12 cellular contexts compared by ENCODE assay signal in genomic region chr22:28710112-28710888, GRCh38. TPM values are rescaled to one million over a fixed set of nuclear protein-coding genes. Genes with fewer than 3 reads are reported as not detected.
DNase-seq lines count a peak whose midpoint lies in the region; ATAC-seq, FAIRE-seq and TF ChIP-seq lines count a peak whose summit lies in the region.
"Had no signal": no experiment of that assay in that cellular context is flagged by ENCODE, and none has a peak within 500 bp of the region (broad histone marks: within the 10 kb centered on the region; RNA-seq: fewer than 3 reads in every experiment).

No MANE protein-coding gene starts in this region.

- FAIRE-seq in astrocyte (lab: Jason Lieb, UNC): peak; percentile 23
- FAIRE-seq in GM12892 (lab: Jason Lieb, UNC): no peak
- FAIRE-seq: GM12878 had no signal

- TF ChIP-seq CTCF in astrocyte (IDR thresholded peaks at IDR 0.05; ENCODE audit: insufficient read depth, low read depth, low read length): no peak
- no peak for TF ChIP-seq CTCF in right atrium auricular region (IDR thresholded peaks at IDR 0.05)
- no peak for TF ChIP-seq CTCF in suprapubic skin (IDR thresholded peaks at IDR 0.05)
- no peak for TF ChIP-seq CTCF in prostate gland (IDR thresholded peaks at IDR 0.05)

- peak overlapping the region; percentile 22 for H3K9ac ChIP-seq in astrocyte (ENCODE audit: low read length)

- no peak overlapping the region for H3K4me3 ChIP-seq in astrocyte (ENCODE audit: insufficient read depth, low read depth, low read length)
- no peak overlapping the region for H3K4me3 ChIP-seq in right atrium auricular region
- H3K4me3 ChIP-seq in suprapubic skin: no peak overlapping the region
- H3K4me3 ChIP-seq in prostate gland: no peak overlapping the region
- H3K4me3 ChIP-seq: GM12878, thoracic aorta had no signal

- DNase-seq in HS-5 (ENCODE audit: low read depth) (peak; percentile 74), astrocyte (ENCODE audit: low read depth) (peak; percentile 85), right atrium auricular region (ENCODE audit: low spot score) (no peak), suprapubic skin (ENCODE audit: low spot score in 2 of 2) (no peak), GM12892 (ENCODE audit: insufficient read length) (no peak), cerebellum (ENCODE audit: low spot score) (no peak), prostate gland (ENCODE audit: low spot score) (no peak)

- peaks cover 29% of the 10 kb centered on the region for H3K4me1 Mint-ChIP-seq in astrocyte (ENCODE audit: low read depth, unreplicated experiment)
- H3K4me1 Mint-ChIP-seq: WTC11 had no signal

- no peak for TF ChIP-seq EP300 in suprapubic skin (IDR thresholded peaks at IDR 0.05)

- no peaks in the 10 kb centered on the region for H4K20me1 ChIP-seq in astrocyte (ENCODE audit: insufficient read depth, low read length)

- peak overlapping the region; percentile 54 for H3K27ac Mint-ChIP-seq in astrocyte (ENCODE audit: unreplicated experiment)
- H3K27ac Mint-ChIP-seq: activated naive CD8-positive, alpha-beta T cell; WTC11 had no signal

- H2AFZ ChIP-seq in astrocyte (ENCODE audit: low read depth, low read length): no peak overlapping the region

- no peaks in the 10 kb centered on the region for H3K27me3 Mint-ChIP-seq in astrocyte (ENCODE audit: low read depth, unreplicated experiment)
- H3K27me3 Mint-ChIP-seq: activated naive CD8-positive, alpha-beta T cell had no signal

- peak overlapping the region; percentile 46 for H3K27ac ChIP-seq in astrocyte (ENCODE audit: low read depth, low read length)
- H3K27ac ChIP-seq in right atrium auricular region: peak overlapping the region; percentile 20 to 58
- peak overlapping the region; percentile 44 for H3K27ac ChIP-seq in suprapubic skin
- no peak overlapping the region for H3K27ac ChIP-seq in prostate gland

- H3K4me2 ChIP-seq in astrocyte (ENCODE audit: low read length): peak overlapping the region; percentile 73

- no peaks in the 10 kb centered on the region for H3K9me3 ChIP-seq in astrocyte (ENCODE audit: insufficient read depth, low read depth, low read length)
- no peaks in the 10 kb centered on the region for H3K9me3 ChIP-seq in right atrium auricular region
- no peaks in the 10 kb centered on the region for H3K9me3 ChIP-seq in suprapubic skin
- no peaks in the 10 kb centered on the region for H3K9me3 ChIP-seq in prostate gland
- H3K9me3 ChIP-seq: thoracic aorta had no signal

- H3K4me3 Mint-ChIP-seq in astrocyte (ENCODE audit: unreplicated experiment): no peak overlapping the region
- H3K4me3 Mint-ChIP-seq: activated naive CD8-positive, alpha-beta T cell; WTC11 had no signal

- intact Hi-C loops in prostate gland (cut with DNase I): loop anchor here (10.0 kb wide), 1 partner anchor 105 kb away; no protein-coding TSS in a partner anchor

- no peaks in the 10 kb centered on the region for H3K27me3 ChIP-seq in astrocyte (ENCODE audit: insufficient read depth, low read length)
- H3K27me3 ChIP-seq in right atrium auricular region: no peaks in the 10 kb centered on the region
- H3K27me3 ChIP-seq in suprapubic skin: no peaks in the 10 kb centered on the region
- no peaks in the 10 kb centered on the region for H3K27me3 ChIP-seq in prostate gland (replicated peaks; ENCODE audit: insufficient read depth)

- WGBS in suprapubic skin: 44% methylated on average over 3 of the region's 3 CpGs
- WGBS in prostate gland: 49% methylated on average over 3 of the region's 3 CpGs

- peaks cover 2% of the 10 kb centered on the region for H3K36me3 Mint-ChIP-seq in astrocyte (ENCODE audit: low read depth, unreplicated experiment)

- H3K4me1 ChIP-seq in astrocyte (ENCODE audit: insufficient read depth, low read length) (peaks cover 15% of the 10 kb centered on the region), right atrium auricular region (peaks cover 0 to 20% of the 10 kb centered on the region in 2 donors), suprapubic skin (no peaks in the 10 kb centered on the region), prostate gland (replicated peaks) (no peaks in the 10 kb centered on the region)

- TF ChIP-seq POLR2A in suprapubic skin (IDR thresholded peaks at IDR 0.05) (no peak), GM12892 (IDR thresholded peaks at IDR 0.05; ENCODE audit: low read depth, low read length) (no peak), prostate gland (IDR thresholded peaks at IDR 0.05) (no peak)

- no peaks in the 10 kb centered on the region for H3K79me2 ChIP-seq in astrocyte (ENCODE audit: insufficient read depth, low read length)

- H3K36me3 ChIP-seq in astrocyte (ENCODE audit: insufficient read depth, low read length) (no peaks in the 10 kb centered on the region), right atrium auricular region (no peaks in the 10 kb centered on the region), suprapubic skin (no peaks in the 10 kb centered on the region), prostate gland (no peaks in the 10 kb centered on the region)
- H3K36me3 ChIP-seq: thoracic aorta had no signal

- no peak for ATAC-seq in HG02938 (IDR thresholded peaks at IDR 0.05; ENCODE audit: unreplicated experiment)
- ATAC-seq: GM12878, WTC11 had no signal

- no peaks in the 10 kb centered on the region for H3K9me3 Mint-ChIP-seq in astrocyte (ENCODE audit: unreplicated experiment)

RNA-seq across cellular contexts. Expression of gene TTC28, which starts 30.7 kb away (rescaled TPM):
- total RNA-seq in astrocyte (23.2 and 24.4 TPM in 2 replicates), right atrium auricular region (10 to 100 TPM; 22.1 to 22.3 TPM), suprapubic skin (10 to 100 TPM in 2 of 4 donors, 1 to 10 TPM in 2; 8.1 to 23.1 (median 11.7) TPM), cerebellum (53.2 TPM), prostate gland (10 to 100 TPM; 29.2 to 74.6 TPM)
- 0.49 TPM for polyA plus RNA-seq in GM12892 (2012; ENCODE audit: missing spikeins)

RNA-seq across cellular contexts. Expression of gene CHEK2, which starts 31.3 kb away (rescaled TPM):
- total RNA-seq in astrocyte: 5.7 and 7.5 TPM in 2 replicates
- total RNA-seq in right atrium auricular region: 10 to 100 TPM in 1 of 2 donors, 1 to 10 TPM in 1; 2.7 to 11.3 TPM
- 10 to 100 TPM in 2 of 4 donors, 1 to 10 TPM in 2; 6.1 to 14.8 (median 10.0) TPM for total RNA-seq in suprapubic skin
- polyA plus RNA-seq in GM12892 (2012; ENCODE audit: missing spikeins): 21.5 TPM
- 6.1 TPM for total RNA-seq in cerebellum
- 10 to 100 TPM; 15.6 to 18.6 TPM for total RNA-seq in prostate gland

RNA-seq across cellular contexts. Expression of gene HSCB, which starts 31.5 kb away (rescaled TPM):
- total RNA-seq in astrocyte (10.4 and 10.7 TPM in 2 replicates), right atrium auricular region (10 to 100 TPM; 11.9 to 12.6 TPM), suprapubic skin (10 to 100 TPM; 14.2 to 28.1 (median 20.5) TPM), cerebellum (4.1 TPM), prostate gland (10 to 100 TPM; 27.9 to 39.5 TPM)
- 22.6 TPM for polyA plus RNA-seq in GM12892 (2012; ENCODE audit: missing spikeins)

Comparison
In these comparisons a context has a peak if more than half of its experiments do, and no peak if none do; other contexts are left out.
1. DNase-seq: peak in HS-5 (single experiment) and astrocyte (single experiment); none in right atrium auricular region (single experiment), suprapubic skin (0 of 2), GM12892 (single experiment), cerebellum (single experiment) and prostate gland (single experiment).
2. H3K27ac ChIP-seq: peak in astrocyte (single experiment), right atrium auricular region (2 of 2) and suprapubic skin (single experiment); none in prostate gland (0 of 2).